Comparison of ENCODE assay signal across 8 cellular contexts in genomic region chr15:84736375-84736774, GRCh38. TPM values are rescaled to one million over a fixed set of nuclear protein-coding genes. Genes with fewer than 3 reads are reported as not detected.
DNase-seq lines count a peak whose midpoint lies in the region; ATAC-seq, FAIRE-seq and TF ChIP-seq lines count a peak whose summit lies in the region.

No MANE protein-coding gene starts in this region.

- DNase-seq in activated T-helper 1 cell treated with anti-CD3 and anti-CD28 coated beads, Interleukin-12 subunit alpha, Interleukin-12 subunit beta, Interleukin-2, Interleukin-4 antibody, amounts not matched to agents 30 ng/mL and 10 ng/mL and 1 ng/mL, durations not matched to agents 14 hours and 24 hours and 36 hours (ENCODE audit: low spot score): peak; percentile 72
- DNase-seq in stimulated activated CD8-positive, alpha-beta memory T cell treated with anti-CD3 and anti-CD28 coated beads, Interleukin-15, amount 100 ng/mL, for 48 hours (ENCODE audit: low read depth in 2 of 2): peak; percentile 59 to 60
- DNase-seq in ureter (ENCODE audit: low spot score) (no peak), ACHN (no peak), D721Med (ENCODE audit: insufficient read length, low spot score) (no peak), dermis blood vessel endothelial cell (no peak)

- intact Hi-C loops in activated T-helper 1 cell treated with anti-CD3 and anti-CD28 coated beads, Interleukin-12 subunit alpha, Interleukin-12 subunit beta, Interleukin-2, Interleukin-4 antibody, amounts not matched to agents 30 ng/mL and 10 ng/mL and 1 ng/mL, durations not matched to agents 14 hours and 24 hours and 36 hours (cut with micrococcal nuclease): loop anchor here (1.0 kb wide), 4 partner anchors 11 to 82 kb away; partner anchors contain the start of genes NMB and WDR73

- no peaks in the 10 kb centered on the region for H3K36me3 Mint-ChIP-seq in activated T-helper 1 cell treated with anti-CD3 and anti-CD28 coated beads, Interleukin-12 subunit alpha, Interleukin-12 subunit beta, Interleukin-2, Interleukin-4 antibody, amounts not matched to agents 30 ng/mL and 10 ng/mL and 1 ng/mL, durations not matched to agents 14 hours and 24 hours and 36 hours (ENCODE audit: low read depth)

- no peak for TF ChIP-seq CTCF in D721Med (IDR thresholded peaks at IDR 0.05; ENCODE audit: insufficient read depth, missing control alignments)

- H3K4me3 Mint-ChIP-seq in activated T-helper 1 cell treated with anti-CD3 and anti-CD28 coated beads, Interleukin-12 subunit alpha, Interleukin-12 subunit beta, Interleukin-2, Interleukin-4 antibody, amounts not matched to agents 30 ng/mL and 10 ng/mL and 1 ng/mL, durations not matched to agents 14 hours and 24 hours and 36 hours: peak overlapping the region; percentile 11

- no peak for FAIRE-seq in D721Med (lab: Jason Lieb, UNC)

- peaks cover 42% of the 10 kb centered on the region for H3K4me1 Mint-ChIP-seq in activated T-helper 1 cell treated with anti-CD3 and anti-CD28 coated beads, Interleukin-12 subunit alpha, Interleukin-12 subunit beta, Interleukin-2, Interleukin-4 antibody, amounts not matched to agents 30 ng/mL and 10 ng/mL and 1 ng/mL, durations not matched to agents 14 hours and 24 hours and 36 hours (ENCODE audit: low read depth)

- H3K27ac Mint-ChIP-seq in activated T-helper 1 cell treated with anti-CD3 and anti-CD28 coated beads, Interleukin-12 subunit alpha, Interleukin-12 subunit beta, Interleukin-2, Interleukin-4 antibody, amounts not matched to agents 30 ng/mL and 10 ng/mL and 1 ng/mL, durations not matched to agents 14 hours and 24 hours and 36 hours: peak overlapping the region; percentile 84

- no peaks in the 10 kb centered on the region for H3K9me3 Mint-ChIP-seq in activated T-helper 1 cell treated with anti-CD3 and anti-CD28 coated beads, Interleukin-12 subunit alpha, Interleukin-12 subunit beta, Interleukin-2, Interleukin-4 antibody, amounts not matched to agents 30 ng/mL and 10 ng/mL and 1 ng/mL, durations not matched to agents 14 hours and 24 hours and 36 hours

- in situ Hi-C loops in ACHN (cut with HindIII; ENCODE audit: low pct_ligation_motif_present, low pct_unique_long_range_greater_than_20kb, low sequenced_read_pairs): no loop called here

- no peaks in the 10 kb centered on the region for H3K27me3 Mint-ChIP-seq in activated T-helper 1 cell treated with anti-CD3 and anti-CD28 coated beads, Interleukin-12 subunit alpha, Interleukin-12 subunit beta, Interleukin-2, Interleukin-4 antibody, amounts not matched to agents 30 ng/mL and 10 ng/mL and 1 ng/mL, durations not matched to agents 14 hours and 24 hours and 36 hours (ENCODE audit: insufficient read depth)

- ATAC-seq in GM19467 (IDR thresholded peaks at IDR 0.05; ENCODE audit: unreplicated experiment) (peak; percentile 55), HG03565 (IDR thresholded peaks at IDR 0.05; ENCODE audit: unreplicated experiment) (peak; percentile 50)

RNA-seq across cellular contexts. Expression of gene ZNF592, which starts 12.0 kb away (rescaled TPM):
- total RNA-seq in activated T-helper 1 cell treated with anti-CD3 and anti-CD28 coated beads, Interleukin-12 subunit alpha, Interleukin-12 subunit beta, Interleukin-2, Interleukin-4 antibody, amounts not matched to agents 30 ng/mL and 10 ng/mL and 1 ng/mL, durations not matched to agents 14 hours and 24 hours and 36 hours: 29.9 and 30.9 TPM in 2 replicates
- total RNA-seq in ureter (29.0 TPM), dermis blood vessel endothelial cell (4.9 and 8.7 TPM in 2 replicates)

RNA-seq across cellular contexts. Expression of gene SEC11A, which starts 20.4 kb away (rescaled TPM):
- total RNA-seq in activated T-helper 1 cell treated with anti-CD3 and anti-CD28 coated beads, Interleukin-12 subunit alpha, Interleukin-12 subunit beta, Interleukin-2, Interleukin-4 antibody, amounts not matched to agents 30 ng/mL and 10 ng/mL and 1 ng/mL, durations not matched to agents 14 hours and 24 hours and 36 hours: 97.3 and 105 TPM in 2 replicates
- total RNA-seq in ureter: 130 TPM
- total RNA-seq in dermis blood vessel endothelial cell: 256 and 280 TPM in 2 replicates

Comparison
In these comparisons a context has a peak if more than half of its experiments do, and no peak if none do; other contexts are left out.
1. DNase-seq: peak in activated T-helper 1 cell treated with anti-CD3 and anti-CD28 coated beads, Interleukin-12 subunit alpha, Interleukin-12 subunit beta, Interleukin-2, Interleukin-4 antibody, amounts not matched to agents 30 ng/mL and 10 ng/mL and 1 ng/mL, durations not matched to agents 14 hours and 24 hours and 36 hours (single experiment) and stimulated activated CD8-positive, alpha-beta memory T cell treated with anti-CD3 and anti-CD28 coated beads, Interleukin-15, amount 100 ng/mL, for 48 hours (2 of 2); none in ureter (single experiment), ACHN (single experiment), D721Med (single experiment) and dermis blood vessel endothelial cell (single experiment).